In genomic region chr5:143019157-143019556, GRCh38 we compare ENCODE assay signal across 17 cellular contexts.
DNase-seq lines count a peak whose midpoint lies in the region; ATAC-seq, FAIRE-seq and TF ChIP-seq lines count a peak whose summit lies in the region.
"Had no signal": no experiment of that assay in that cellular context is flagged by ENCODE, and none has a peak within 500 bp of the region (broad histone marks: within the 10 kb centered on the region; RNA-seq: fewer than 3 reads in every experiment).

No MANE protein-coding gene starts in this region.

- H3K27ac ChIP-seq in GM23338 (ENCODE audit: low read depth) (no peak overlapping the region), neutrophil (peak overlapping the region; percentile 6), psoas muscle (no peak overlapping the region), pancreas (no peak overlapping the region)
- H3K27ac ChIP-seq: esophagus squamous epithelium, parathyroid adenoma, SJCRH30, uterus had no signal

- no peaks in the 10 kb centered on the region for H3K36me3 ChIP-seq in GM23338 (ENCODE audit: insufficient read depth)
- H3K36me3 ChIP-seq in neutrophil, result peaks cover 33% of the 10 kb centered on the region
- H3K36me3 ChIP-seq in psoas muscle (ENCODE audit: insufficient read depth in 1 of 2, low read depth in 1 of 2), result no peaks in the 10 kb centered on the region
- no peaks in the 10 kb centered on the region for H3K36me3 ChIP-seq in pancreas
- H3K36me3 ChIP-seq: esophagus squamous epithelium, SJCRH30, uterus had no signal

- FAIRE-seq in pancreas (lab: Jason Lieb, UNC), result no peak

- intact Hi-C loops in psoas muscle (cut with DNase I) (loop anchor here in 1 of 2 donors (10.0 kb wide), 1 partner anchor 656 kb away; no protein-coding TSS in a partner anchor), pancreas (cut with DNase I) (no loop called here)

- DNase-seq in GM23338 (ENCODE audit: low spot score) (no peak), OCI-M1 (lab: John Stamatoyannopoulos, UW) (peak; percentile 77), psoas muscle (no peak), pancreas (no peak)
- DNase-seq: activated CD4-positive, alpha-beta memory T cell treated with anti-CD3 and anti-CD28 coated beads, Interleukin-2, amount 10 ng/mL, durations not matched to agents 7 days and 5 days; esophagus squamous epithelium; heart left ventricle; NCI-H1092 treated with DMSO at 0.1 percent for 48 hours; SJCRH30; stimulated activated naive CD4-positive, alpha-beta T cell treated with Interleukin-2 at 50 U/mL for 16 hours; uterus had no signal

- peaks cover 4% of the 10 kb centered on the region; the same call in 2 of the 3 replicates for H3K9me3 Mint-ChIP-seq in GM23338
- H3K9me3 Mint-ChIP-seq: dendritic cell treated with granulocyte-macrophage colony-stimulating factor and Interleukin-4, amounts not matched to agents 40 ng/mL and 50 ng/mL, for 4 days had no signal

- peaks cover 11% of the 10 kb centered on the region; the same call in 2 of the 3 replicates for H3K36me3 Mint-ChIP-seq in GM23338 (ENCODE audit: low read depth)

- TF ChIP-seq CTCF in GM23338 (conservative IDR thresholded peaks at IDR 0.05; ENCODE audit: low read depth in 2 of 2) (no peak), neutrophil (IDR thresholded peaks at IDR 0.05) (no peak), psoas muscle (IDR thresholded peaks at IDR 0.05) (no peak), pancreas (IDR thresholded peaks at IDR 0.05) (no peak)

- H3F3A ChIP-seq in GM23338 (replicated peaks; ENCODE audit: low read depth), result no peaks in the 10 kb centered on the region

- peaks cover 3% of the 10 kb centered on the region for H3K27me3 Mint-ChIP-seq in GM23338 (ENCODE audit: insufficient read depth, low read depth, poor library complexity)
- H3K27me3 Mint-ChIP-seq: B cell; dendritic cell treated with granulocyte-macrophage colony-stimulating factor and Interleukin-4, amounts not matched to agents 40 ng/mL and 50 ng/mL, for 4 days had no signal

- no peak overlapping the region for H3K4me3 Mint-ChIP-seq in GM23338
- H3K4me3 Mint-ChIP-seq: activated CD4-positive, alpha-beta memory T cell treated with anti-CD3 and anti-CD28 coated beads, Interleukin-2, amount 10 ng/mL, durations not matched to agents 7 days and 5 days; B cell; dendritic cell treated with granulocyte-macrophage colony-stimulating factor and Interleukin-4, amounts not matched to agents 40 ng/mL and 50 ng/mL, for 4 days had no signal

- H3K4me1 ChIP-seq in GM23338 (ENCODE audit: insufficient read depth) (peaks cover 16% of the 10 kb centered on the region), neutrophil (ENCODE audit: control insufficient read depth in 1 of 2, insufficient read depth in 1 of 2, low read depth in 1 of 2, low read length in 1 of 2) (no peaks in the 10 kb centered on the region), psoas muscle (peaks cover 36% of the 10 kb centered on the region), pancreas (no peaks in the 10 kb centered on the region)
- H3K4me1 ChIP-seq: parathyroid adenoma had no signal

- WGBS in psoas muscle, 3 donors, result 82 to 96% (median 86%) methylated on average over 4 of the region's 4 CpGs
- WGBS in pancreas, 2 donors, result 92 to 94% methylated on average over 4 of the region's 4 CpGs

- H2AFZ ChIP-seq in GM23338, result no peak overlapping the region
- H2AFZ ChIP-seq: parathyroid adenoma had no signal

- H3K27ac Mint-ChIP-seq in GM23338, result peak overlapping the region; percentile 66; the same call in 1 of the 2 replicates
- H3K27ac Mint-ChIP-seq: activated CD4-positive, alpha-beta memory T cell treated with anti-CD3 and anti-CD28 coated beads, Interleukin-2, amount 10 ng/mL, durations not matched to agents 7 days and 5 days; B cell; dendritic cell treated with granulocyte-macrophage colony-stimulating factor and Interleukin-4, amounts not matched to agents 40 ng/mL and 50 ng/mL, for 4 days had no signal

- no peaks in the 10 kb centered on the region for H3K79me2 ChIP-seq in GM23338 (replicated peaks; ENCODE audit: insufficient read depth)
- H3K79me2 ChIP-seq: parathyroid adenoma had no signal

- H3K9me3 ChIP-seq in neutrophil (no peaks in the 10 kb centered on the region), psoas muscle (no peaks in the 10 kb centered on the region), pancreas (no peaks in the 10 kb centered on the region)
- H3K9me3 ChIP-seq: esophagus squamous epithelium, SJCRH30, uterus had no signal

- ATAC-seq in GM18511 (IDR thresholded peaks at IDR 0.05; ENCODE audit: unreplicated experiment), result peak; percentile 15
- no peak for ATAC-seq in GM23338
- no peak for ATAC-seq in psoas muscle
- ATAC-seq in pancreas, result no peak
- ATAC-seq in GM21526 (IDR thresholded peaks at IDR 0.05; ENCODE audit: low FRiP score, unreplicated experiment), result no peak
- ATAC-seq: heart left ventricle had no signal

- H3K27me3 ChIP-seq in GM23338 (ENCODE audit: insufficient read depth) (no peaks in the 10 kb centered on the region), neutrophil (no peaks in the 10 kb centered on the region), psoas muscle (ENCODE audit: insufficient read depth in 3 of 3, low read length in 2 of 3) (no peaks in the 10 kb centered on the region), pancreas (no peaks in the 10 kb centered on the region)
- H3K27me3 ChIP-seq: esophagus squamous epithelium, heart left ventricle, SJCRH30, uterus had no signal

- no peak overlapping the region; the same call in 1 of the 2 replicates for H3K4me2 ChIP-seq in GM23338

- no peaks in the 10 kb centered on the region for H3K9me2 ChIP-seq in GM23338 (ENCODE audit: insufficient read depth)

- H3K4me3 ChIP-seq in GM23338, result no peak overlapping the region
- no peak overlapping the region for H3K4me3 ChIP-seq in neutrophil (ENCODE audit: low read depth in 1 of 2, low read length in 1 of 2)
- H3K4me3 ChIP-seq in psoas muscle, result no peak overlapping the region
- no peak overlapping the region for H3K4me3 ChIP-seq in pancreas
- H3K4me3 ChIP-seq: esophagus squamous epithelium, heart left ventricle, SJCRH30, uterus had no signal

- H4K20me1 ChIP-seq in GM23338 (replicated peaks; ENCODE audit: insufficient read depth), result no peaks in the 10 kb centered on the region

- peaks cover 38% of the 10 kb centered on the region for H3K4me1 Mint-ChIP-seq in GM23338

TF ChIP-seq in GM23338, 12 proteins besides CTCF, POLR2A, EP300 and RAD21 (continues in another document):
- TF ChIP-seq, protein P1, sequence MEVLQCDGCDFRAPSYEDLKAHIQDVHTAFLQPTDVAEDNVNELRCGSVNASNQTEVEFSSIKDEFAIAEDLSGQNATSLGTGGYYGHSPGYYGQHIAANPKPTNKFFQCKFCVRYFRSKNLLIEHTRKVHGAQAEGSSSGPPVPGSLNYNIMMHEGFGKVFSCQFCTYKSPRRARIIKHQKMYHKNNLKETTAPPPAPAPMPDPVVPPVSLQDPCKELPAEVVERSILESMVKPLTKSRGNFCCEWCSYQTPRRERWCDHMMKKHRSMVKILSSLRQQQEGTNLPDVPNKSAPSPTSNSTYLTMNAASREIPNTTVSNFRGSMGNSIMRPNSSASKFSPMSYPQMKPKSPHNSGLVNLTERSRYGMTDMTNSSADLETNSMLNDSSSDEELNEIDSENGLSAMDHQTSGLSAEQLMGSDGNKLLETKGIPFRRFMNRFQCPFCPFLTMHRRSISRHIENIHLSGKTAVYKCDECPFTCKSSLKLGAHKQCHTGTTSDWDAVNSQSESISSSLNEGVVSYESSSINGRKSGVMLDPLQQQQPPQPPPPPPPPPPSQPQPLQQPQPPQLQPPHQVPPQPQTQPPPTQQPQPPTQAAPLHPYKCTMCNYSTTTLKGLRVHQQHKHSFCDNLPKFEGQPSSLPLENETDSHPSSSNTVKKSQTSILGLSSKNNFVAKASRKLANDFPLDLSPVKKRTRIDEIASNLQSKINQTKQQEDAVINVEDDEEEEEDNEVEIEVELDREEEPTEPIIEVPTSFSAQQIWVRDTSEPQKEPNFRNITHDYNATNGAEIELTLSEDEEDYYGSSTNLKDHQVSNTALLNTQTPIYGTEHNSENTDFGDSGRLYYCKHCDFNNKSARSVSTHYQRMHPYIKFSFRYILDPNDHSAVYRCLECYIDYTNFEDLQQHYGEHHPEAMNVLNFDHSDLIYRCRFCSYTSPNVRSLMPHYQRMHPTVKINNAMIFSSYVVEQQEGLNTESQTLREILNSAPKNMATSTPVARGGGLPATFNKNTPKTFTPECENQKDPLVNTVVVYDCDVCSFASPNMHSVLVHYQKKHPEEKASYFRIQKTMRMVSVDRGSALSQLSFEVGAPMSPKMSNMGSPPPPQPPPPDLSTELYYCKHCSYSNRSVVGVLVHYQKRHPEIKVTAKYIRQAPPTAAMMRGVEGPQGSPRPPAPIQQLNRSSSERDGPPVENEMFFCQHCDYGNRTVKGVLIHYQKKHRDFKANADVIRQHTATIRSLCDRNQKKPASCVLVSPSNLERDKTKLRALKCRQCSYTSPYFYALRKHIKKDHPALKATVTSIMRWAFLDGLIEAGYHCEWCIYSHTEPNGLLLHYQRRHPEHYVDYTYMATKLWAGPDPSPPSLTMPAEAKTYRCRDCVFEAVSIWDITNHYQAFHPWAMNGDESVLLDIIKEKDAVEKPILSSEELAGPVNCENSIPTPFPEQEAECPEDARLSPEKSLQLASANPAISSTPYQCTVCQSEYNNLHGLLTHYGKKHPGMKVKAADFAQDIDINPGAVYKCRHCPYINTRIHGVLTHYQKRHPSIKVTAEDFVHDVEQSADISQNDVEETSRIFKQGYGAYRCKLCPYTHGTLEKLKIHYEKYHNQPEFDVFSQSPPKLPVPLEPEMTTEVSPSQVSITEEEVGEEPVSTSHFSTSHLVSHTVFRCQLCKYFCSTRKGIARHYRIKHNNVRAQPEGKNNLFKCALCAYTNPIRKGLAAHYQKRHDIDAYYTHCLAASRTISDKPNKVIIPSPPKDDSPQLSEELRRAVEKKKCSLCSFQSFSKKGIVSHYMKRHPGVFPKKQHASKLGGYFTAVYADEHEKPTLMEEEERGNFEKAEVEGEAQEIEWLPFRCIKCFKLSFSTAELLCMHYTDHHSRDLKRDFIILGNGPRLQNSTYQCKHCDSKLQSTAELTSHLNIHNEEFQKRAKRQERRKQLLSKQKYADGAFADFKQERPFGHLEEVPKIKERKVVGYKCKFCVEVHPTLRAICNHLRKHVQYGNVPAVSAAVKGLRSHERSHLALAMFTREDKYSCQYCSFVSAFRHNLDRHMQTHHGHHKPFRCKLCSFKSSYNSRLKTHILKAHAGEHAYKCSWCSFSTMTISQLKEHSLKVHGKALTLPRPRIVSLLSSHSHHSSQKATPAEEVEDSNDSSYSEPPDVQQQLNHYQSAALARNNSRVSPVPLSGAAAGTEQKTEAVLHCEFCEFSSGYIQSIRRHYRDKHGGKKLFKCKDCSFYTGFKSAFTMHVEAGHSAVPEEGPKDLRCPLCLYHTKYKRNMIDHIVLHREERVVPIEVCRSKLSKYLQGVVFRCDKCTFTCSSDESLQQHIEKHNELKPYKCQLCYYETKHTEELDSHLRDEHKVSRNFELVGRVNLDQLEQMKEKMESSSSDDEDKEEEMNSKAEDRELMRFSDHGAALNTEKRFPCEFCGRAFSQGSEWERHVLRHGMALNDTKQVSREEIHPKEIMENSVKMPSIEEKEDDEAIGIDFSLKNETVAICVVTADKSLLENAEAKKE (CRISPR knock-in tag; IDR thresholded peaks at IDR 0.05), result no peak
- no peak for TF ChIP-seq CREB1 (CRISPR knock-in tag; IDR thresholded peaks at IDR 0.05; ENCODE audit: low read depth)
- TF ChIP-seq ZNF114 (CRISPR knock-in tag; IDR thresholded peaks at IDR 0.05), result no peak
- no peak for TF ChIP-seq JUNB (IDR thresholded peaks at IDR 0.05; ENCODE audit: unreplicated experiment)
- TF ChIP-seq POLR2AphosphoS5 (IDR thresholded peaks at IDR 0.05; ENCODE audit: low read depth), result no peak
